ENCODE assay signal across 8 cellular contexts in the genomic region with DNA sequence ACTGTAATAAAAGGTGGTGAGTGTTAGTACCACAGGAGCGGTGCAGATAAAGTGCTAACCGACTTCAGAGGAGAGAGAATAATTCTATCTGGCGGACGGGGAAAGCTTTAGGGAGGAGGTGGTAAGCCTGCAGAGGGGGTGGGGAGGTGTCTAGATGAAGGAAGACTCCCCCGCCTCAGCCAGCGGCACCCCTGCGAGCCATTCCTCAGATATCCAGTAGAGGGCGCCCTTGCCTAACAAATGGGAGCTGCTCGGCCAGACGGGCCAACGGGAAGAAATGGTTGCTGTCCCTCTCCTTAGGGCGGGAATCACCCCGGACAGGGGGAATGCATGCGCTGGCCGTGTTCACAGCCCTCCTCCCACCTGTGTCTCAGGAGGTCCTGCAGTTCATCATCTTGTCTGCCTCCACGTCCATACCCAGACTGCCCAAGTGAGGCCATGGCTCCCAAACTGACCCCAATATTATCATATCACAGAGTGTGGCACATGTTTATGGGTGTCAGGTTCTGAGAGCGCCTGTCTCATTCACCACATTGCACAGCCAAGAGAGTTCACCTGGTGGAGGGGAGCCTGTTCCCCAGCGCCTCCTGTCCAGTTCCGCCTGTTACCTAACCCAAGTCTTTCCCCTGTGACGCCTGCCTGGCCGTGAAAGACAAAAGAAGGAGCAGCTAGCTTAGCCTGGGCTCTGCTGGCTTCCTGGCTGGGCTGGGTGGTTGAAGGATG.
DNase-seq lines count a peak whose midpoint lies in the region; ATAC-seq and TF ChIP-seq lines count a peak whose summit lies in the region.

No MANE protein-coding gene starts in this region.

- peaks cover 4% of the 10 kb centered on the region for H3K27me3 Mint-ChIP-seq in Calu3 (ENCODE audit: unreplicated experiment)

- DNase-seq in Calu3 (peak; percentile 81), M059J (ENCODE audit: low read depth) (peak; percentile 72), RPMI8226 (peak; percentile 64), foreskin melanocyte (peak; percentile 53), stromal cell of bone marrow (ENCODE audit: low read depth) (peak; percentile 41)
- peak; percentile 47 to 51 for DNase-seq in activated T-helper 1 cell treated with anti-CD3 and anti-CD28 coated beads, Interleukin-2, amount 50 U/mL, for 16 hours (ENCODE audit: low read depth in 1 of 2, low spot score in 1 of 2)

- H3K36me3 Mint-ChIP-seq in Calu3 (ENCODE audit: insufficient read depth, unreplicated experiment): no peaks in the 10 kb centered on the region

- no peak overlapping the region for H3K27ac Mint-ChIP-seq in Calu3 (ENCODE audit: unreplicated experiment)

- H3K9me3 Mint-ChIP-seq in Calu3 (ENCODE audit: low read depth, unreplicated experiment): no peaks in the 10 kb centered on the region

- no peaks in the 10 kb centered on the region for H3K4me1 Mint-ChIP-seq in Calu3 (ENCODE audit: low read depth, unreplicated experiment)

- no peaks in the 10 kb centered on the region for H3K27me3 ChIP-seq in neutrophil

- no peak overlapping the region for H3K4me3 Mint-ChIP-seq in Calu3 (ENCODE audit: low read depth, unreplicated experiment)

- H3K9me3 ChIP-seq in neutrophil: no peaks in the 10 kb centered on the region

- no TSS peak for BruUV-seq in Calu3 (replicated peaks; lab: Mats Ljungman, UMichigan)

- intact Hi-C loops in Calu3 (cut with micrococcal nuclease; ENCODE audit: unreplicated experiment): loop anchor here (2.0 to 5.0 kb wide), 2 partner anchors 40 to 906 kb away; no protein-coding TSS in a partner anchor

- H3K4me1 ChIP-seq in neutrophil (ENCODE audit: control insufficient read depth in 1 of 2, insufficient read depth in 1 of 2, low read depth in 1 of 2, low read length in 1 of 2): peaks cover 7 to 13% of the 10 kb centered on the region in 2 experiments

- CTCF ChIA-PET in Calu3 (lab: Charles Lee): interaction anchor here (0.5 to 1.4 kb wide), 6 partner anchors 40 to 905 kb away, joined by 3 to 16 read pairs (median 4); no protein-coding TSS in a partner anchor

- TF ChIP-seq CTCF in Calu3 (IDR thresholded peaks at IDR 0.05; ENCODE audit: unreplicated experiment) (peak; percentile 82), neutrophil (IDR thresholded peaks at IDR 0.05) (peak; percentile 93)

- H3K4me3 ChIP-seq in neutrophil (ENCODE audit: low read depth in 1 of 2, low read length in 1 of 2): no peak overlapping the region

- H3K36me3 ChIP-seq in neutrophil: no peaks in the 10 kb centered on the region

- ATAC-seq in GM21619 (IDR thresholded peaks at IDR 0.05; ENCODE audit: unreplicated experiment): peak; percentile 80

- no peak overlapping the region for H3K27ac ChIP-seq in neutrophil
